22 cellular contexts compared by ENCODE assay signal in genomic region chr3:116927918-116928317, GRCh38.
"Had no signal": no experiment of that assay in that cellular context is flagged by ENCODE, and none has a peak within 500 bp of the region (broad histone marks: within the 10 kb centered on the region; RNA-seq: fewer than 3 reads in every experiment).

No MANE protein-coding gene starts in this region.

- H3K36me3 ChIP-seq: SJSA1 had no signal

- H3K4me3 ChIP-seq: SJSA1, SK-N-MC had no signal

- H3K4me2 ChIP-seq: KMS-11 had no signal

- ATAC-seq: HepG2 had no signal

- H3K9me3 ChIP-seq: SJSA1 had no signal

- DNase-seq: IMR-90, Kasumi-1, MM.1S, NCI-H1092 treated with DMSO at 0.1 percent for 48 hours, NCI-H1436, NCI-H187, NCI-H2029, NCI-H2081 treated with DMSO at 0.1 percent for 48 hours, NCI-H2171, NCI-H226, NCI-H446, NCI-H510A, NCI-H524 treated with DMSO at 0.1 percent for 48 hours, NCI-H69, NCI-H774, Right ventricle myocardium superior, RPMI8226, SIG-M5 had no signal

- H3K9ac ChIP-seq: KMS-11 had no signal

- H3K27ac ChIP-seq: KMS-11, SJSA1, SK-N-MC had no signal

- H3K27me3 ChIP-seq: SJSA1 had no signal
